Comparison of ENCODE assay signal across 32 cellular contexts in the genomic region with DNA sequence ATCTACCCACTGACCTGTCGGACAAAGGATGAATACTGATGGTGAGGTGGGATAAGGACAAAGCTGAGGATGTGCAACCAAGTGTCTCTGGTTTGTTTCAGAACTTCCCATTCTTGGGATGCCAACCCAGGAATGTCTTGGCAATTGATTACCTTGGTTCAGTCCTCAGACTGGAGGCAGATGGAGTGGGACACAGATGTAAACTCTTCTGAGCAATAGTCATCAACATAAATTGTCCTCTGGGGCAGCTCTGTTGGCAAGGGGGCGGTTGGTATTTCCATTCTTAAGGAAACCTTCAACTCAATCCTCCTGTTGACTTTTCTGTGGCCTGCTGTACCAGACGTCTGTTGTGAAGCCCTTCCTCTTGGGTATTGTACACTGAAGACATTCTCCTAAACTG.
"Had no signal": no experiment of that assay in that cellular context is flagged by ENCODE, and none has a peak within 500 bp of the region (broad histone marks: within the 10 kb centered on the region; RNA-seq: fewer than 3 reads in every experiment).

No MANE protein-coding gene starts in this region.

- DNase-seq: activated CD4-positive, alpha-beta T cell treated with anti-CD3 and anti-CD28 coated beads for 1 hour; activated CD4-positive, alpha-beta T cell treated with anti-CD3 and anti-CD28 coated beads, Interleukin-2, amount 10 ng/mL, durations not matched to agents 24 days and 14 days; activated CD4-positive, alpha-beta T cell treated with anti-CD3 and anti-CD28 coated beads, Interleukin-2, amount 50 U/mL, for 4 hours; activated CD4-positive, CD25-positive, alpha-beta regulatory T cell; activated CD8-positive, alpha-beta T cell treated with anti-CD3 and anti-CD28 coated beads for 36 hours; activated effector memory CD4-positive, alpha-beta T cell treated with anti-CD3 and anti-CD28 coated beads, Interleukin-2, amount 50 U/mL, for 16 hours; activated naive CD4-positive, alpha-beta T cell; activated naive CD4-positive, alpha-beta T cell treated with anti-CD3 and anti-CD28 coated beads, Interleukin-2, amount 50 U/mL, for 16 hours; activated naive CD8-positive, alpha-beta T cell treated with anti-CD3 and anti-CD28 coated beads for 36 hours; activated T-cell treated with anti-CD3 and anti-CD28 coated beads, Interleukin-2, amount 50 U/mL, for 1 hour; activated T-cell treated with anti-CD3 and anti-CD28 coated beads, Interleukin-2, amount 50 U/mL, for 72 hours; amniotic stem cell; aorta; brain microvascular endothelial cell; central memory CD4-positive, alpha-beta T cell; NCI-H1048; NCI-H1105 treated with DMSO at 0.1 percent for 48 hours; NCI-H1436; NCI-H1694; NCI-H1930; NCI-H2081 treated with DMSO at 0.1 percent for 48 hours; NCI-H226; NCI-H446 treated with DMSO at 0.1 percent for 48 hours; NCI-H524; NCI-H69; PC-3; Peyer's patch; RPMI8226; SHP77 treated with DMSO at 0.1 percent for 48 hours; T1000; WERI-Rb-1 had no signal

- H3K27ac Mint-ChIP-seq: activated CD4-positive, alpha-beta T cell treated with anti-CD3 and anti-CD28 coated beads, Interleukin-2, amount 10 ng/mL, durations not matched to agents 24 days and 14 days; activated CD8-positive, alpha-beta T cell treated with anti-CD3 and anti-CD28 coated beads for 36 hours; activated naive CD8-positive, alpha-beta T cell treated with anti-CD3 and anti-CD28 coated beads for 36 hours; activated T-cell treated with anti-CD3 and anti-CD28 coated beads, Interleukin-2, amount 50 U/mL, for 72 hours; activated T-helper 17 cell treated with anti-CD3 and anti-CD28 coated beads, Interleukin-2, amount 50 U/mL, for 72 hours had no signal

- H3K9me3 ChIP-seq: Peyer's patch had no signal

- H3K4me3 ChIP-seq: Peyer's patch had no signal

- H3K4me3 Mint-ChIP-seq: activated CD4-positive, alpha-beta T cell treated with anti-CD3 and anti-CD28 coated beads, Interleukin-2, amount 10 ng/mL, durations not matched to agents 24 days and 14 days; activated CD8-positive, alpha-beta T cell treated with anti-CD3 and anti-CD28 coated beads for 36 hours; activated naive CD8-positive, alpha-beta T cell treated with anti-CD3 and anti-CD28 coated beads for 36 hours; activated T-cell treated with anti-CD3 and anti-CD28 coated beads, Interleukin-2, amount 50 U/mL, for 72 hours; activated T-helper 17 cell treated with anti-CD3 and anti-CD28 coated beads, Interleukin-2, amount 50 U/mL, for 72 hours had no signal

- ATAC-seq: activated CD8-positive, alpha-beta T cell treated with anti-CD3 and anti-CD28 coated beads for 36 hours; activated T-cell treated with anti-CD3 and anti-CD28 coated beads, Interleukin-2, amount 50 U/mL, for 72 hours; activated T-helper 17 cell treated with anti-CD3 and anti-CD28 coated beads, Interleukin-2, amount 50 U/mL, for 72 hours; PC-3 had no signal

- H3K27me3 ChIP-seq: brain microvascular endothelial cell, Peyer's patch had no signal

- H3K27ac ChIP-seq: brain microvascular endothelial cell, Peyer's patch, WERI-Rb-1 had no signal

- H3K36me3 ChIP-seq: brain microvascular endothelial cell, Peyer's patch had no signal

- H3K9me3 Mint-ChIP-seq: activated CD4-positive, alpha-beta T cell treated with anti-CD3 and anti-CD28 coated beads, Interleukin-2, amount 10 ng/mL, durations not matched to agents 24 days and 14 days; activated CD8-positive, alpha-beta T cell treated with anti-CD3 and anti-CD28 coated beads for 36 hours; activated naive CD8-positive, alpha-beta T cell treated with anti-CD3 and anti-CD28 coated beads for 36 hours; activated T-cell treated with anti-CD3 and anti-CD28 coated beads, Interleukin-2, amount 50 U/mL, for 72 hours; activated T-helper 17 cell treated with anti-CD3 and anti-CD28 coated beads, Interleukin-2, amount 50 U/mL, for 72 hours had no signal
